ENCODE assay signal across 1 cellular context in genomic region chr2:131006561-131006960, GRCh38.
A peak's percentile ranks its signal among the peaks of the same experiment; 100 is the strongest.
TF ChIP-seq lines count a peak whose summit lies in the region.

No MANE protein-coding gene starts in this region.

TF ChIP-seq in H1, 55 proteins besides CTCF, POLR2A, EP300 and RAD21:
- peak; percentile 20 for TF ChIP-seq ASH2L (IDR thresholded peaks at IDR 0.05; ENCODE audit: low read length)
- TF ChIP-seq JUND (IDR thresholded peaks at IDR 0.05; ENCODE audit: low read length), result no peak
